ENCODE assay signal across 12 cellular contexts in genomic region chr6:69696273-69696672, GRCh38.
DNase-seq lines count a peak whose midpoint lies in the region; ATAC-seq and TF ChIP-seq lines count a peak whose summit lies in the region.
"Had no signal": no experiment of that assay in that cellular context is flagged by ENCODE, and none has a peak within 500 bp of the region (broad histone marks: within the 10 kb centered on the region; RNA-seq: fewer than 3 reads in every experiment).

No MANE protein-coding gene starts in this region.

- H3K4me3 ChIP-seq in GM12865 (ENCODE audit: low read depth, low read length) (no peak overlapping the region), astrocyte of the spinal cord (ENCODE audit: low read depth, low read length) (no peak overlapping the region)
- H3K4me3 ChIP-seq: colonic mucosa, lung had no signal

- peak; percentile 3 for DNase-seq in GM12865 (ENCODE audit: low read depth)
- peak; percentile 13 for DNase-seq in astrocyte of the spinal cord (ENCODE audit: low read depth, low spot score)
- DNase-seq in hippocampal formation (lab: John Stamatoyannopoulos, UW) = no peak
- no peak for DNase-seq in SIG-M5 treated with dmso at 0.1 percent for 504 hours (lab: John Stamatoyannopoulos, UW; ENCODE audit: unreplicated experiment)
- DNase-seq in effector CD8-positive, alpha-beta T cell (lab: John Stamatoyannopoulos, UW) = no peak
- DNase-seq: activated CD8-positive, alpha-beta memory T cell treated with anti-CD3 and anti-CD28 coated beads, Interleukin-2, amount 50 U/mL, for 48 hours; colonic mucosa; KG1 had no signal

- peak; percentile 67 for ATAC-seq in GM19043 (IDR thresholded peaks at IDR 0.05; ENCODE audit: low read depth, unreplicated experiment)
- ATAC-seq in HG03432 (IDR thresholded peaks at IDR 0.05; ENCODE audit: unreplicated experiment) = peak; percentile 89
- ATAC-seq in HG03135 (IDR thresholded peaks at IDR 0.05; ENCODE audit: unreplicated experiment) = no peak

- TF ChIP-seq CTCF in GM12865 (IDR thresholded peaks at IDR 0.05; ENCODE audit: insufficient read depth, low read depth, low read length, missing control alignments) (no peak), astrocyte of the spinal cord (IDR thresholded peaks at IDR 0.05; ENCODE audit: low read depth, low read length) (no peak)

- in situ Hi-C loops in astrocyte of the spinal cord (cut with HindIII; ENCODE audit: low sequenced_read_pairs) = no loop called here

Comparison
In these comparisons a context has a peak if more than half of its experiments do, and no peak if none do; other contexts are left out.
1. DNase-seq: peak in GM12865 (single experiment) and astrocyte of the spinal cord (single experiment); none in hippocampal formation (0 of 2), SIG-M5 treated with dmso at 0.1 percent for 504 hours (single experiment) and effector CD8-positive, alpha-beta T cell (single experiment).